13 cellular contexts compared by ENCODE assay signal in the genomic region with DNA sequence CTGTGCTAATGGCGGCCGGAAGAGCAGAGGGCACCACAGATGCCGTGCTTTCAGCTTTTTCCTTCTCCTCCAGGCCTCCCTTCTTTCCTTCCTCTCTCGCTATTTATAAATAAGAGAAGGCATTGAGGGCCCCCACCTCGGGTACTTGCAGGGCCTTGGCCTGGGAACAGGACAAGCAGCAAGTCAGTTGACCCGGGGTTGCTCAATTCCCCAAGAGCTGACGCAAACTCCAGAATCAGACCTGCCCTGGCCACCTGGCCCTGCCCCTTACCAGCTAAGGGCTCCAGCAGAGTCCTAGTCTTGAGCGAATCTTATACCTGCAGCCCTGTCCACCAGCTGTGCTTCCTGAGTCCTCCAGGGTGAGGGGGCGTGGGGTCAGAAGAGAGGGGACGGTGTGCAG. TPM values are rescaled to one million over a fixed set of nuclear protein-coding genes. Genes with fewer than 3 reads are reported as not detected.
DNase-seq lines count a peak whose midpoint lies in the region; ATAC-seq and TF ChIP-seq lines count a peak whose summit lies in the region.
"Had no signal": no experiment of that assay in that cellular context is flagged by ENCODE, and none has a peak within 500 bp of the region (broad histone marks: within the 10 kb centered on the region; RNA-seq: fewer than 3 reads in every experiment).

No MANE protein-coding gene starts in this region.

- WGBS in adrenal gland, 4 donors: 56 to 68% (median 60%) methylated on average over 7 to 10 of the region's 10 CpGs
- WGBS in sigmoid colon, 2 donors: 76 to 86% methylated on average over 10 of the region's 10 CpGs

- peaks cover 0 to 6% of the 10 kb centered on the region in 2 donors for H3K27me3 Mint-ChIP-seq in CD8-positive, alpha-beta memory T cell
- peaks cover 13 to 43% (median 37%) of the 10 kb centered on the region in 3 donors for H3K27me3 Mint-ChIP-seq in immature natural killer cell (ENCODE audit: low read depth in 3 of 3)
- H3K27me3 Mint-ChIP-seq: stimulated activated naive B cell treated with anti-CD40 and anti-IgM and Interleukin-4, amounts not matched to agents 10 μg/mL and 1 μg/mL and 100 μg/mL, for 72 hours had no signal

- peak in 2 of 4 donors; percentile 22 to 39 for TF ChIP-seq EP300 in sigmoid colon (IDR thresholded peaks at IDR 0.05)

- peak overlapping the region in 1 of 7 donors; percentile 41 for H3K4me3 Mint-ChIP-seq in CD8-positive, alpha-beta memory T cell
- peak overlapping the region in 2 of 5 donors; percentile 29 to 40 for H3K4me3 Mint-ChIP-seq in immature natural killer cell
- H3K4me3 Mint-ChIP-seq: stimulated activated naive B cell treated with anti-CD40 and anti-IgM and Interleukin-4, amounts not matched to agents 10 μg/mL and 1 μg/mL and 100 μg/mL, for 72 hours had no signal

- no peaks in the 10 kb centered on the region for H3K9me3 ChIP-seq in CD8-positive, alpha-beta memory T cell (ENCODE audit: low read length)
- H3K9me3 ChIP-seq in adrenal gland (replicated peaks in 1 of 3) (no peaks in the 10 kb centered on the region), sigmoid colon (no peaks in the 10 kb centered on the region)

- H3K27me3 ChIP-seq in CD8-positive, alpha-beta memory T cell (ENCODE audit: insufficient read depth, low read length, poor library complexity, severe bottlenecking): no peaks in the 10 kb centered on the region
- H3K27me3 ChIP-seq in adrenal gland (no peaks in the 10 kb centered on the region), sigmoid colon (no peaks in the 10 kb centered on the region)

- DNase-seq in CD8-positive, alpha-beta memory T cell: no peak
- DNase-seq in adrenal gland: peak; percentile 54 to 87 (median 72)
- no peak for DNase-seq in immature natural killer cell
- peak; percentile 87 for DNase-seq in sigmoid colon
- DNase-seq in T-helper 9 cell: no peak
- DNase-seq in DMS 273 treated with DMSO at 0.1 percent for 48 hours (lab: John Stamatoyannopoulos, UW): no peak
- DNase-seq: activated T-cell treated with anti-CD3 and anti-CD28 coated beads, Interleukin-2, amount 50 U/mL, for 1 hour; effector CD8-positive, alpha-beta T cell; NCI-H2107; small intestine; stimulated activated naive B cell treated with anti-CD40 and anti-IgM and Interleukin-4, amounts not matched to agents 10 μg/mL and 1 μg/mL and 100 μg/mL, for 72 hours had no signal

- peaks cover 80 to 94% (median 85%) of the 10 kb centered on the region in 3 donors for H3K4me1 Mint-ChIP-seq in CD8-positive, alpha-beta memory T cell
- peaks cover 96 to 98% of the 10 kb centered on the region in 2 donors for H3K4me1 Mint-ChIP-seq in immature natural killer cell

- POLR2A ChIA-PET in CD8-positive, alpha-beta memory T cell (lab: Charles Lee): no interaction called here

- CTCF ChIA-PET in CD8-positive, alpha-beta memory T cell (lab: Charles Lee): interaction anchor here (1.0 to 1.7 kb wide), 3 partner anchors 16 to 61 kb away, joined by 3 to 7 read pairs (median 4); no protein-coding TSS in a partner anchor

- TF ChIP-seq POLR2A in adrenal gland (IDR thresholded peaks at IDR 0.05) (no peak), sigmoid colon (IDR thresholded peaks at IDR 0.05) (no peak)

- no peaks in the 10 kb centered on the region for H3K36me3 ChIP-seq in CD8-positive, alpha-beta memory T cell (ENCODE audit: insufficient read depth, low read length)
- H3K36me3 ChIP-seq in adrenal gland (replicated peaks in 1 of 2): no peaks in the 10 kb centered on the region
- H3K36me3 ChIP-seq in sigmoid colon: no peaks in the 10 kb centered on the region

- intact Hi-C loops in adrenal gland (cut with DNase I): no loop called here
- intact Hi-C loops in sigmoid colon (cut with DNase I): no loop called here

- H3K4me1 ChIP-seq in CD8-positive, alpha-beta memory T cell (ENCODE audit: insufficient read depth, low read length): peaks cover 76% of the 10 kb centered on the region
- H3K4me1 ChIP-seq in adrenal gland (replicated peaks in 1 of 2): peaks cover 8 to 73% of the 10 kb centered on the region in 2 donors
- H3K4me1 ChIP-seq in sigmoid colon: peaks cover 0 to 60% (median 47%) of the 10 kb centered on the region in 4 donors

- H3K36me3 Mint-ChIP-seq in CD8-positive, alpha-beta memory T cell: peaks cover 0 to 44% (median 0%) of the 10 kb centered on the region in 3 donors
- H3K36me3 Mint-ChIP-seq in immature natural killer cell: peaks cover 0 to 4% (median 3%) of the 10 kb centered on the region in 3 donors

- no peak overlapping the region for H3K27ac ChIP-seq in CD8-positive, alpha-beta memory T cell (ENCODE audit: low read depth, low read length)
- H3K27ac ChIP-seq in adrenal gland (peak overlapping the region in 4 of 5 donors; percentile 60 to 88 (median 74)), sigmoid colon (peak overlapping the region; percentile 51 to 82 (median 74))

- no peaks in the 10 kb centered on the region for H3K9me3 Mint-ChIP-seq in CD8-positive, alpha-beta memory T cell
- no peaks in the 10 kb centered on the region for H3K9me3 Mint-ChIP-seq in immature natural killer cell
- H3K9me3 Mint-ChIP-seq: stimulated activated naive B cell treated with anti-CD40 and anti-IgM and Interleukin-4, amounts not matched to agents 10 μg/mL and 1 μg/mL and 100 μg/mL, for 72 hours had no signal

- peak overlapping the region in 7 of 8 donors; percentile 88 to 100 (median 100) for H3K27ac Mint-ChIP-seq in CD8-positive, alpha-beta memory T cell
- peak overlapping the region; percentile 99 to 100 (median 100) for H3K27ac Mint-ChIP-seq in immature natural killer cell

- TF ChIP-seq CTCF in adrenal gland (IDR thresholded peaks at IDR 0.05) (no peak), sigmoid colon (IDR thresholded peaks at IDR 0.05) (no peak)

- no peak overlapping the region for H3K4me3 ChIP-seq in CD8-positive, alpha-beta memory T cell (ENCODE audit: low read length)
- H3K4me3 ChIP-seq in adrenal gland: no peak overlapping the region
- H3K4me3 ChIP-seq in sigmoid colon: no peak overlapping the region

- no peak for ATAC-seq in GM21619 (IDR thresholded peaks at IDR 0.05; ENCODE audit: unreplicated experiment)
- no peak for ATAC-seq in GM19324 (IDR thresholded peaks at IDR 0.05; ENCODE audit: low FRiP score, unreplicated experiment)
- ATAC-seq: stimulated activated naive B cell treated with anti-CD40 and anti-IgM and Interleukin-4, amounts not matched to agents 10 μg/mL and 1 μg/mL and 100 μg/mL, for 72 hours had no signal

RNA-seq across cellular contexts. Expression of a gene that starts 13.5 kb away (rescaled TPM):
- total RNA-seq in CD8-positive, alpha-beta memory T cell: 100 to 1,000 TPM; 169 to 174 TPM
- 164 TPM for polyA plus RNA-seq in CD8-positive, alpha-beta memory T cell
- total RNA-seq in adrenal gland (10 to 100 TPM; 14.6 to 58.3 (median 36.8) TPM), sigmoid colon (10 to 100 TPM; 15.5 to 19.7 (median 18.9) TPM)
- polyA plus RNA-seq in adrenal gland (10 to 100 TPM in 2 of 3 donors, 1 to 10 TPM in 1; 7.7 to 11.7 (median 10.7) TPM), immature natural killer cell (100 to 1,000 TPM; 162 to 269 (median 165) TPM), sigmoid colon (10 to 100 TPM in 2 of 3 donors, 1 to 10 TPM in 1; 4.2 to 37.2 (median 16.2) TPM)

RNA-seq across cellular contexts. Expression of a gene that starts 49.5 kb away (rescaled TPM):
- 10 to 100 TPM; 24.1 to 28.5 TPM for total RNA-seq in CD8-positive, alpha-beta memory T cell
- 9.7 TPM for polyA plus RNA-seq in CD8-positive, alpha-beta memory T cell
- total RNA-seq in adrenal gland (10 to 100 TPM; 33.2 to 62.3 (median 43.8) TPM), sigmoid colon (10 to 100 TPM; 49.7 to 90.8 (median 54.7) TPM)
- polyA plus RNA-seq in adrenal gland (10 to 100 TPM; 17.0 to 23.3 (median 23.2) TPM), immature natural killer cell (1 to 10 TPM; 4.2 to 9.9 (median 6.6) TPM), sigmoid colon (10 to 100 TPM in 2 of 3 donors, 1 to 10 TPM in 1; 7.6 to 27.4 (median 12.0) TPM)

Comparison
In these comparisons a context has a peak if more than half of its experiments do, and no peak if none do; other contexts are left out.
1. DNase-seq: peak in adrenal gland (7 of 7) and sigmoid colon (single experiment); none in CD8-positive, alpha-beta memory T cell (0 of 5), immature natural killer cell (0 of 3), T-helper 9 cell (single experiment) and DMS 273 treated with DMSO at 0.1 percent for 48 hours (single experiment).